ENCODE assay signal across 13 cellular contexts in the genomic region with DNA sequence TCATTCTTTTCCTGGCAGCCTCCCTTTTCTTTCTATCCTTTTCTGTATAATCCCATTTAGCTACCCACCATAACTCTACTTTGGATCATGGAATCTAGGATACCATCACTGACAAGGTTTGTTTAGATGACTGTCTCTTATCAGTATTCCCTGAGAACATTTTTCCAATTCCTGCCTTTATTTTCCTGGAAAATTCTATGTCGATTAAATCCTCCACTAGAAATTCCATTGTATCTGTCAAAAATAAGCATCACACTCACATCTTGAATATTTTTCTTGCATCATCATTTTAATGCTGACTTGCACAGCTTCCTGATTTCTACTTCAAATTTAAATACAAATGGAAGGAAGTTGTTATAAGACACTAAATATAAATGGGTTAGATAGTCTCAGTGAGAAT. TPM values are rescaled to one million over a fixed set of nuclear protein-coding genes. Genes with fewer than 3 reads are reported as not detected.
DNase-seq lines count a peak whose midpoint lies in the region; ATAC-seq and TF ChIP-seq lines count a peak whose summit lies in the region.
"Had no signal": no experiment of that assay in that cellular context is flagged by ENCODE, and none has a peak within 500 bp of the region (broad histone marks: within the 10 kb centered on the region; RNA-seq: fewer than 3 reads in every experiment).

No MANE protein-coding gene starts in this region.

- peaks cover 74% of the 10 kb centered on the region for H3K79me2 ChIP-seq in hepatocyte

- H3K9me3 ChIP-seq in hepatocyte (ENCODE audit: low read depth), result no peaks in the 10 kb centered on the region
- no peaks in the 10 kb centered on the region for H3K9me3 ChIP-seq in stomach

- no peak for TF ChIP-seq POLR2A in stomach (IDR thresholded peaks at IDR 0.05)

- H2AFZ ChIP-seq in hepatocyte, result no peak overlapping the region

- DNase-seq in EH (ENCODE audit: low read depth) (peak; percentile 37), hepatocyte (ENCODE audit: low spot score) (no peak), stomach (no peak), NCI-H1436 treated with DMSO at 0.1 percent for 48 hours (lab: John Stamatoyannopoulos, UW) (no peak), dedifferentiated amniotic fluid mesenchymal stem cell (ENCODE audit: extremely low spot score) (no peak)
- DNase-seq: activated T-cell treated with anti-CD3 and anti-CD28 coated beads, Interleukin-2, amount 50 U/mL, for 72 hours; GOT3; NCI-H1048; SHP77; stimulated activated CD4-positive, alpha-beta T cell treated with anti-CD3 and anti-CD28 coated beads, Interleukin-2, amount 100 ng/mL, for 24 hours; stimulated activated naive B cell treated with anti-CD40 and anti-IgM and Interleukin-4, amounts not matched to agents 10 μg/mL and 1 μg/mL and 100 μg/mL, for 72 hours had no signal

- peak overlapping the region; percentile 83 for H3K4me2 ChIP-seq in hepatocyte

- H3K27ac ChIP-seq in hepatocyte (peak overlapping the region; percentile 96), stomach (peak overlapping the region; percentile 53 to 94 (median 91))

- H3K9me2 ChIP-seq in hepatocyte (replicated peaks; ENCODE audit: insufficient read depth), result no peaks in the 10 kb centered on the region

- no peak for TF ChIP-seq CTCF in WI38 (IDR thresholded peaks at IDR 0.05; ENCODE audit: low read depth, low read length)
- TF ChIP-seq CTCF in hepatocyte (IDR thresholded peaks at IDR 0.05; ENCODE audit: poor library complexity), result no peak
- TF ChIP-seq CTCF in stomach (IDR thresholded peaks at IDR 0.05), result no peak

- no peak for ATAC-seq in HG02588 (IDR thresholded peaks at IDR 0.05; ENCODE audit: unreplicated experiment)
- ATAC-seq: activated T-cell treated with anti-CD3 and anti-CD28 coated beads, Interleukin-2, amount 50 U/mL, for 72 hours had no signal

- H3K36me3 ChIP-seq in hepatocyte (replicated peaks; ENCODE audit: insufficient read depth, low read depth) (no peaks in the 10 kb centered on the region), stomach (no peaks in the 10 kb centered on the region)

- intact Hi-C loops in stomach (cut with DNase I; ENCODE audit: low total_unique reads), result no loop called here

- peak overlapping the region; percentile 71 for H3K4me3 ChIP-seq in WI38 (ENCODE audit: low read depth, low read length)
- no peak overlapping the region for H3K4me3 ChIP-seq in hepatocyte
- peak overlapping the region in 2 of 4 donors; percentile 59 to 74 for H3K4me3 ChIP-seq in stomach

- 95% methylated on average over 1 of the region's 1 CpG for WGBS in hepatocyte (ENCODE audit: low lambda C conversion rate, missing lambda C conversion rate)
- 86 to 90% (median 87%) methylated on average over 1 of the region's 1 CpG for WGBS in stomach, 5 donors

- TF ChIP-seq EP300 in stomach (IDR thresholded peaks at IDR 0.05), result no peak

- H3K4me1 ChIP-seq in hepatocyte (ENCODE audit: insufficient read depth), result peaks cover 28% of the 10 kb centered on the region
- peaks cover 7 to 91% (median 63%) of the 10 kb centered on the region in 4 donors for H3K4me1 ChIP-seq in stomach

- peaks cover 41% of the 10 kb centered on the region for H4K20me1 ChIP-seq in hepatocyte (ENCODE audit: insufficient read depth, poor library complexity, severe bottlenecking)

- no peaks in the 10 kb centered on the region for H3K27me3 ChIP-seq in hepatocyte
- H3K27me3 ChIP-seq in stomach, result no peaks in the 10 kb centered on the region

RNA-seq across cellular contexts. Expression of a gene that starts 20.2 kb away (rescaled TPM):
- total RNA-seq in hepatocyte (82.1 and 84.1 TPM in 2 replicates), stomach (100 to 1,000 TPM in 2 of 5 donors, 10 to 100 TPM in 3; 38.8 to 327 (median 96.2) TPM)
- polyA plus RNA-seq in hepatocyte (24.4 and 32.0 TPM in 2 replicates), stomach (10 to 100 TPM; 11.2 to 26.1 (median 24.8) TPM)
